ENCODE assay signal across 10 cellular contexts in genomic region chr12:1122803-1123202, GRCh38.
DNase-seq lines count a peak whose midpoint lies in the region; TF ChIP-seq lines count a peak whose summit lies in the region.
"Had no signal": no experiment of that assay in that cellular context is flagged by ENCODE, and none has a peak within 500 bp of the region (broad histone marks: within the 10 kb centered on the region; RNA-seq: fewer than 3 reads in every experiment).

No MANE protein-coding gene starts in this region.

- H3K27ac Mint-ChIP-seq in activated CD4-positive, alpha-beta memory T cell treated with anti-CD3 and anti-CD28 coated beads for 36 hours: no peak overlapping the region
- H3K27ac Mint-ChIP-seq: mesothelial cell of epicardium had no signal

- WGBS in mesenchymal stem cell: 79% methylated on average over 2 of the region's 3 CpGs

- H3K79me1 ChIP-seq in mesenchymal stem cell (replicated peaks; ENCODE audit: low read length, poor library complexity, severe bottlenecking): peaks cover 8% of the 10 kb centered on the region

- H3K4me3 Mint-ChIP-seq in activated CD4-positive, alpha-beta memory T cell treated with anti-CD3 and anti-CD28 coated beads for 36 hours: no peak overlapping the region
- H3K4me3 Mint-ChIP-seq: mesothelial cell of epicardium had no signal

- no peak overlapping the region for H3K9ac ChIP-seq in mesenchymal stem cell (ENCODE audit: low read length)

- peaks cover 17% of the 10 kb centered on the region for H3K4me1 Mint-ChIP-seq in activated CD4-positive, alpha-beta memory T cell treated with anti-CD3 and anti-CD28 coated beads for 36 hours (ENCODE audit: low read depth)
- H3K4me1 Mint-ChIP-seq: mesothelial cell of epicardium had no signal

- H3K4ac ChIP-seq in mesenchymal stem cell (ENCODE audit: low read depth in 1 of 2, low read length in 2 of 2): no peak overlapping the region

- H2AK5ac ChIP-seq in mesenchymal stem cell (ENCODE audit: low read length, severe bottlenecking): no peak overlapping the region

- peaks cover 1% of the 10 kb centered on the region for H3K36me3 Mint-ChIP-seq in activated CD4-positive, alpha-beta memory T cell treated with anti-CD3 and anti-CD28 coated beads for 36 hours

- no peak overlapping the region for H2BK5ac ChIP-seq in mesenchymal stem cell (ENCODE audit: low read depth, low read length, poor library complexity, severe bottlenecking)

- H3K23ac ChIP-seq in mesenchymal stem cell (ENCODE audit: low read length in 2 of 2): no peak overlapping the region

- H3K14ac ChIP-seq in mesenchymal stem cell (ENCODE audit: low read length in 2 of 2): no peak overlapping the region

- peaks cover 0 to 20% of the 10 kb centered on the region in 2 experiments for H3K36me3 ChIP-seq in mesenchymal stem cell (ENCODE audit: control insufficient read depth in 1 of 2, insufficient read depth in 2 of 2, low read depth in 1 of 2, low read length in 2 of 2)

- H3K4me1 ChIP-seq in mesenchymal stem cell (ENCODE audit: control insufficient read depth, insufficient read depth, low read depth, low read length): no peaks in the 10 kb centered on the region

- in situ Hi-C loops in GM13977 (cut with MboI; ENCODE audit: low pct_unique_long_range_greater_than_20kb, low sequenced_read_pairs, unreplicated experiment): no loop called here

- H3K27me3 Mint-ChIP-seq in activated CD4-positive, alpha-beta memory T cell treated with anti-CD3 and anti-CD28 coated beads for 36 hours: no peaks in the 10 kb centered on the region

- H3K4me3 ChIP-seq in mesenchymal stem cell (ENCODE audit: insufficient read depth in 1 of 2, low read depth in 1 of 2, low read length in 2 of 2): no peak overlapping the region
- H3K4me3 ChIP-seq: skin epidermis had no signal

- no peaks in the 10 kb centered on the region for H3K27me3 ChIP-seq in mesenchymal stem cell (ENCODE audit: control insufficient read depth in 1 of 2, insufficient read depth in 1 of 2, low read length in 2 of 2)

- CTCF ChIA-PET in activated CD4-positive, alpha-beta memory T cell treated with anti-CD3 and anti-CD28 coated beads for 36 hours (lab: Charles Lee): interaction anchor here (2.4 kb wide), 1 partner anchor 460 kb away, joined by 13 read pairs; no protein-coding TSS in a partner anchor

- H2BK12ac ChIP-seq in mesenchymal stem cell (ENCODE audit: low read length in 2 of 2): no peak overlapping the region

- DNase-seq in CMK (ENCODE audit: low read depth) (peak; percentile 65), Kasumi-1 (lab: John Stamatoyannopoulos, UW) (peak; percentile 45 to 52), mesenchymal stem cell (peak; percentile 21), GM13977 (ENCODE audit: low spot score) (no peak), NCI-H2107 (lab: John Stamatoyannopoulos, UW) (no peak), posterior vena cava (ENCODE audit: low spot score) (no peak)
- peak; percentile 38 for DNase-seq in activated CD4-positive, alpha-beta memory T cell treated with anti-CD3 and anti-CD28 coated beads for 36 hours
- DNase-seq: DMS153 had no signal

- H3K27ac ChIP-seq in mesenchymal stem cell (ENCODE audit: low read length, poor library complexity, severe bottlenecking): no peak overlapping the region

- H4K8ac ChIP-seq in mesenchymal stem cell (ENCODE audit: low read length): no peak overlapping the region

- H3K9me3 ChIP-seq in mesenchymal stem cell (ENCODE audit: control insufficient read depth, low read length): no peaks in the 10 kb centered on the region

- no peak for TF ChIP-seq CTCF in GM13977 (IDR thresholded peaks at IDR 0.05; ENCODE audit: extremely low read depth, insufficient read depth, missing control alignments)

- H3K4me2 ChIP-seq in mesenchymal stem cell (ENCODE audit: low read length, poor library complexity, severe bottlenecking): no peak overlapping the region

- POLR2A ChIA-PET in activated CD4-positive, alpha-beta memory T cell treated with anti-CD3 and anti-CD28 coated beads for 36 hours (lab: Charles Lee): no interaction called here

- H2BK15ac ChIP-seq in mesenchymal stem cell (ENCODE audit: low read depth, poor library complexity, severe bottlenecking): no peak overlapping the region

- H3K9me3 Mint-ChIP-seq in activated CD4-positive, alpha-beta memory T cell treated with anti-CD3 and anti-CD28 coated beads for 36 hours: no peaks in the 10 kb centered on the region

- intact Hi-C loops in activated CD4-positive, alpha-beta memory T cell treated with anti-CD3 and anti-CD28 coated beads for 36 hours (cut with micrococcal nuclease): no loop called here
- intact Hi-C loops in posterior vena cava (cut with DNase I): no loop called here

- H3K18ac ChIP-seq in mesenchymal stem cell (ENCODE audit: low read depth in 1 of 2, low read length in 2 of 2): no peak overlapping the region

- H2BK120ac ChIP-seq in mesenchymal stem cell (ENCODE audit: low read depth, low read length): no peak overlapping the region

- H2AFZ ChIP-seq in mesenchymal stem cell (ENCODE audit: low read depth, low read length): no peak overlapping the region

- H4K91ac ChIP-seq in mesenchymal stem cell (ENCODE audit: low read length): no peak overlapping the region

Comparison
In these comparisons a context has a peak if more than half of its experiments do, and no peak if none do; other contexts are left out.
1. DNase-seq: peak in CMK (single experiment), Kasumi-1 (2 of 2), activated CD4-positive, alpha-beta memory T cell treated with anti-CD3 and anti-CD28 coated beads for 36 hours (single experiment) and mesenchymal stem cell (single experiment); none in GM13977 (single experiment), NCI-H2107 (single experiment) and posterior vena cava (single experiment).